Comparison of ENCODE assay signal across 8 cellular contexts in genomic region chr19:23075031-23075733, GRCh38. TPM values are rescaled to one million over a fixed set of nuclear protein-coding genes. Genes with fewer than 3 reads are reported as not detected.
DNase-seq lines count a peak whose midpoint lies in the region; ATAC-seq, FAIRE-seq and TF ChIP-seq lines count a peak whose summit lies in the region.

No MANE protein-coding gene starts in this region.

- CTCF ChIA-PET in mammary epithelial cell (lab: Charles Lee; ENCODE audit: low non-redundant PET) = no interaction called here

- H3K9ac ChIP-seq in mammary epithelial cell (ENCODE audit: insufficient read depth, low read length) = no peak overlapping the region

- no peak for ATAC-seq in GM21529 (IDR thresholded peaks at IDR 0.05; ENCODE audit: unreplicated experiment)

- no peak overlapping the region for H2AFZ ChIP-seq in mammary epithelial cell (ENCODE audit: low read depth, low read length)

- DNase-seq in H54 (ENCODE audit: insufficient read length, low spot score) (peak; percentile 19), NCI-H510A (lab: John Stamatoyannopoulos, UW) (peak; percentile 63), mammary epithelial cell (peak; percentile 67), immature natural killer cell (peak in 1 of 3 donors; percentile 5)
- DNase-seq in stimulated activated naive CD4-positive, alpha-beta T cell treated with Interleukin-2 at 50 U/mL for 16 hours (lab: John Stamatoyannopoulos, UW) = no peak

- peaks cover 0 to 4% (median 4%) of the 10 kb centered on the region in 3 donors for H3K36me3 Mint-ChIP-seq in immature natural killer cell

- intact Hi-C loops in mammary epithelial cell (cut with micrococcal nuclease) = no loop called here

- peaks cover 3 to 19% of the 10 kb centered on the region in 2 donors for H3K4me1 Mint-ChIP-seq in immature natural killer cell

- WGBS in mammary epithelial cell (ENCODE audit: low coverage, missing lambda C conversion rate) = 6% methylated on average over 17 of the region's 48 CpGs

- dilution Hi-C loops in mammary epithelial cell (cut with HindIII; ENCODE audit: low sequenced_read_pairs) = no loop called here

- H3K4me3 Mint-ChIP-seq in immature natural killer cell = peak overlapping the region; percentile 54 to 73 (median 72)

- no peaks in the 10 kb centered on the region for H4K20me1 ChIP-seq in mammary epithelial cell (ENCODE audit: insufficient read depth, low read length)

- H3K4me3 ChIP-seq in mammary epithelial cell (replicated peaks in 1 of 3; ENCODE audit: insufficient read depth in 1 of 3, low read depth in 2 of 3, low read length in 3 of 3) = no peak overlapping the region
- peak overlapping the region; percentile 32 to 61 (median 44) for H3K4me3 ChIP-seq in skin epidermis

- no peaks in the 10 kb centered on the region for H3K4me1 ChIP-seq in mammary epithelial cell (ENCODE audit: insufficient read depth, low read length)

- H3K4me2 ChIP-seq in mammary epithelial cell (ENCODE audit: insufficient read depth, low read depth, low read length) = no peak overlapping the region

- H3K27ac ChIP-seq in C4-2B (peak overlapping the region; percentile 44), mammary epithelial cell (ENCODE audit: insufficient read depth, low read depth, low read length) (no peak overlapping the region), skin epidermis (peak overlapping the region in 2 of 21 experiments; percentile 0 to 32)

- H3K9me3 ChIP-seq in mammary epithelial cell (replicated peaks; ENCODE audit: insufficient read depth, low read length) = peaks cover 33% of the 10 kb centered on the region

- no peaks in the 10 kb centered on the region for H3K27me3 ChIP-seq in mammary epithelial cell (ENCODE audit: insufficient read depth, low read length)

- no peak for TF ChIP-seq CTCF in C4-2B (conservative IDR thresholded peaks at IDR 0.05)
- no peak for TF ChIP-seq CTCF in mammary epithelial cell (conservative IDR thresholded peaks at IDR 0.05 in 1 of 2, IDR thresholded peaks at IDR 0.05 in 1 of 2; ENCODE audit: extremely low read depth in 1 of 2, insufficient read depth in 1 of 2, low read depth in 1 of 2, low read length in 2 of 2)

- TF ChIP-seq POLR2A in H54 (IDR thresholded peaks at IDR 0.05; ENCODE audit: low read depth, low read length) = no peak

- no peak for FAIRE-seq in H54 (lab: Jason Lieb, UNC)

- in situ Hi-C loops in mammary epithelial cell (cut with MboI; ENCODE audit: low sequenced_read_pairs in 2 of 2) = no loop called here

- H3K79me2 ChIP-seq in mammary epithelial cell (ENCODE audit: insufficient read depth, low read length) = no peaks in the 10 kb centered on the region

- no TSS peak for BruUV-seq in mammary epithelial cell (replicated peaks; lab: Mats Ljungman, UMichigan)

- H3K9me3 Mint-ChIP-seq in immature natural killer cell = peaks cover 0 to 9% (median 3%) of the 10 kb centered on the region in 6 donors

- H3K36me3 ChIP-seq in mammary epithelial cell (ENCODE audit: insufficient read depth, low read length) = no peaks in the 10 kb centered on the region

- peaks cover 1 to 13% (median 8%) of the 10 kb centered on the region in 3 donors for H3K27me3 Mint-ChIP-seq in immature natural killer cell (ENCODE audit: low read depth in 3 of 3)

- H3K27ac Mint-ChIP-seq in immature natural killer cell = no peak overlapping the region

RNA-seq across cellular contexts. Expression of gene ZNF730, which starts 41.6 kb away (rescaled TPM):
- 1 to 10 TPM; 1.6 to 3.5 TPM for total RNA-seq in mammary epithelial cell
- polyA plus RNA-seq in mammary epithelial cell (0.03 TPM), immature natural killer cell (under 1 TPM in 1 of 3 donors, not detected in 2; 0.21 TPM)
- not detected for polyA minus RNA-seq in mammary epithelial cell

Comparison
In these comparisons a context has a peak if more than half of its experiments do, and no peak if none do; other contexts are left out.
1. H3K4me3 ChIP-seq: peak in skin epidermis (7 of 7); none in mammary epithelial cell (0 of 3).